In genomic region chr4:38133711-38134480, GRCh38 we compare ENCODE assay signal across 16 cellular contexts.
DNase-seq lines count a peak whose midpoint lies in the region; ATAC-seq and TF ChIP-seq lines count a peak whose summit lies in the region.
"Had no signal": no experiment of that assay in that cellular context is flagged by ENCODE, and none has a peak within 500 bp of the region (broad histone marks: within the 10 kb centered on the region; RNA-seq: fewer than 3 reads in every experiment).

No MANE protein-coding gene starts in this region.

- peak; percentile 24 for DNase-seq in AG10803 (ENCODE audit: low read depth)
- DNase-seq in NCI-H226: peak; percentile 71
- DNase-seq in immature natural killer cell: no peak
- no peak for DNase-seq in nephron progenitor cell
- no peak for DNase-seq in effector CD8-positive, alpha-beta T cell (lab: John Stamatoyannopoulos, UW)
- DNase-seq: activated T-cell treated with anti-CD3 and anti-CD28 coated beads, Interleukin-2, amount 50 U/mL, for 24 hours; NCI-H1092 treated with DMSO at 0.1 percent for 48 hours; NCI-H446; PC-9; stimulated activated CD4-positive, alpha-beta T cell treated with anti-CD3 and anti-CD28 coated beads, Interleukin-4, amount 100 ng/mL, for 1 hour; SW 1271 had no signal

- H3K27me3 Mint-ChIP-seq in immature natural killer cell (ENCODE audit: low read depth in 3 of 3) (peaks cover 10 to 21% (median 20%) of the 10 kb centered on the region in 3 donors), nephron progenitor cell (ENCODE audit: low read depth, poor library complexity) (peaks cover 11% of the 10 kb centered on the region)
- H3K27me3 Mint-ChIP-seq: activated T-cell treated with anti-CD3 and anti-CD28 coated beads, Interleukin-2, amount 50 U/mL, for 24 hours had no signal

- no peak for ATAC-seq in HG03025 (IDR thresholded peaks at IDR 0.05; ENCODE audit: low FRiP score, unreplicated experiment)
- no peak for ATAC-seq in GM18511 (IDR thresholded peaks at IDR 0.05; ENCODE audit: unreplicated experiment)
- no peak for ATAC-seq in GM19023 (IDR thresholded peaks at IDR 0.05; ENCODE audit: unreplicated experiment)
- ATAC-seq: activated CD4-positive, CD25-positive, alpha-beta regulatory T cell treated with anti-CD3 and anti-CD28 coated beads, Interleukin-2, amount 50 U/mL, for 24 hours; sciatic nerve had no signal

- peaks cover 61 to 67% of the 10 kb centered on the region in 2 donors for H3K4me1 Mint-ChIP-seq in immature natural killer cell
- peaks cover 62% of the 10 kb centered on the region for H3K4me1 Mint-ChIP-seq in nephron progenitor cell

- H3K27ac Mint-ChIP-seq in immature natural killer cell: peak overlapping the region in 4 of 6 donors; percentile 60 to 98 (median 85)
- peak overlapping the region; percentile 5 for H3K27ac Mint-ChIP-seq in nephron progenitor cell

- H3K9me3 Mint-ChIP-seq in immature natural killer cell: no peaks in the 10 kb centered on the region
- no peaks in the 10 kb centered on the region for H3K9me3 Mint-ChIP-seq in nephron progenitor cell
- H3K9me3 Mint-ChIP-seq: activated T-cell treated with anti-CD3 and anti-CD28 coated beads, Interleukin-2, amount 50 U/mL, for 24 hours had no signal

- TF ChIP-seq CTCF in AG10803 (conservative IDR thresholded peaks at IDR 0.05; ENCODE audit: low read length) (no peak), nephron progenitor cell (IDR thresholded peaks at IDR 0.05) (no peak)

- H3K36me3 Mint-ChIP-seq in immature natural killer cell (peaks cover 31 to 50% (median 43%) of the 10 kb centered on the region in 3 donors), nephron progenitor cell (ENCODE audit: low read depth) (peaks cover 50% of the 10 kb centered on the region)

- H3K4me3 Mint-ChIP-seq in immature natural killer cell (no peak overlapping the region), nephron progenitor cell (no peak overlapping the region)

- H3K4me3 ChIP-seq in AG10803 (ENCODE audit: low read length): no peak overlapping the region
- H3K4me3 ChIP-seq: PC-9 had no signal

Comparison
In these comparisons a context has a peak if more than half of its experiments do, and no peak if none do; other contexts are left out.
1. DNase-seq: peak in AG10803 (single experiment) and NCI-H226 (single experiment); none in immature natural killer cell (0 of 3), nephron progenitor cell (single experiment) and effector CD8-positive, alpha-beta T cell (single experiment).